In the genomic region with DNA sequence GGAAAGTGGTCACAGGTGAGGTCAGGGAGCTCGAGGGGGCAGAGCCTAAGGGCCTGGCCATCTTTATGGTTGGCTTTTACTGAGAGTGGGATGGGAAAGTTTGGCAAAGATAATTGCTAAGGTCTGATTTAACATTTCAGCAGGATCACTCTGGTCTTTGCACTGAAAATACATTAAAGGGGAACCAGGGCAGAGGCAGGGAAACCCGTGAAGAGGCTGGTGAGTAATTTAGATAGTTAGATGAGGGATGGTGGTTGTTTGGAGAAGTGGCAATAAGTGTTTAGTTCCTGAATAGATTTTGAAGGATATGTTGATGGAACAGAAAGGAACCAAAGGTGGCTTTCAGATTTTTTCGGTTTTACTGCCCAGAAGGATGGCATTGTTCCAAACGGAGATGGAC, we compare ENCODE assay signal across 23 cellular contexts. TPM values are rescaled to one million over a fixed set of nuclear protein-coding genes. Genes with fewer than 3 reads are reported as not detected.
"Had no signal": no experiment of that assay in that cellular context is flagged by ENCODE, and none has a peak within 500 bp of the region (broad histone marks: within the 10 kb centered on the region; RNA-seq: fewer than 3 reads in every experiment).

No MANE protein-coding gene starts in this region.

- H3K4me1 ChIP-seq: psoas muscle, right lobe of liver, testis, upper lobe of right lung had no signal

- H3K36me3 Mint-ChIP-seq: stimulated activated memory B cell treated with anti-CD40 and anti-IgM and Interleukin-4, amounts not matched to agents 10 μg/mL and 1 μg/mL and 100 μg/mL, for 72 hours had no signal

- H3K36me3 ChIP-seq: right lobe of liver, upper lobe of right lung had no signal

- H3K4me3 ChIP-seq: coronary artery, heart left ventricle, psoas muscle, right lobe of liver, spleen, testis, tibial nerve, upper lobe of right lung had no signal

- H3K27ac Mint-ChIP-seq: endodermal cell; naive thymus-derived CD4-positive, alpha-beta T cell; nephron progenitor cell; stimulated activated memory B cell treated with anti-CD40 and anti-IgM and Interleukin-4, amounts not matched to agents 10 μg/mL and 1 μg/mL and 100 μg/mL, for 72 hours; stimulated activated naive CD8-positive, alpha-beta T cell treated with anti-CD3 and anti-CD28 coated beads, Interleukin-15, amount 100 ng/mL, for 72 hours had no signal

- H3K4me3 Mint-ChIP-seq: endodermal cell; naive thymus-derived CD4-positive, alpha-beta T cell; nephron progenitor cell; stimulated activated memory B cell treated with anti-CD40 and anti-IgM and Interleukin-4, amounts not matched to agents 10 μg/mL and 1 μg/mL and 100 μg/mL, for 72 hours; stimulated activated naive CD8-positive, alpha-beta T cell treated with anti-CD3 and anti-CD28 coated beads, Interleukin-15, amount 100 ng/mL, for 72 hours had no signal

- H3K27me3 Mint-ChIP-seq: naive thymus-derived CD4-positive, alpha-beta T cell; stimulated activated memory B cell treated with anti-CD40 and anti-IgM and Interleukin-4, amounts not matched to agents 10 μg/mL and 1 μg/mL and 100 μg/mL, for 72 hours; stimulated activated naive CD8-positive, alpha-beta T cell treated with anti-CD3 and anti-CD28 coated beads, Interleukin-15, amount 100 ng/mL, for 72 hours had no signal

- H3K27me3 ChIP-seq: heart left ventricle, neutrophil, right lobe of liver, spleen, testis, tibial nerve, upper lobe of right lung had no signal

- DNase-seq: effector CD4-positive, alpha-beta T cell; endodermal cell; heart left ventricle; hippocampal formation; left colon; naive thymus-derived CD4-positive, alpha-beta T cell; nephron progenitor cell; psoas muscle; retina; right lobe of liver; spleen; stimulated activated CD4-positive, alpha-beta T cell treated with anti-CD3 and anti-CD28 coated beads, Interleukin-15, amount 100 ng/mL, for 24 hours; stimulated activated CD4-positive, alpha-beta T cell treated with anti-CD3 and anti-CD28 coated beads, Interleukin-1b, Interleukin-23, amount 100 ng/mL, for 48 hours; stimulated activated CD4-positive, alpha-beta T cell treated with anti-CD3 and anti-CD28 coated beads, Interleukin-4, amount 100 ng/mL, for 24 hours; stimulated activated naive CD8-positive, alpha-beta T cell treated with anti-CD3 and anti-CD28 coated beads, Interleukin-15, amount 100 ng/mL, for 72 hours; testis; upper lobe of right lung had no signal

- H3K27ac ChIP-seq: coronary artery, heart left ventricle, neutrophil, psoas muscle, right lobe of liver, spleen, testis, tibial nerve, upper lobe of right lung had no signal

- H3K9me3 Mint-ChIP-seq: endodermal cell; naive thymus-derived CD4-positive, alpha-beta T cell; nephron progenitor cell; stimulated activated memory B cell treated with anti-CD40 and anti-IgM and Interleukin-4, amounts not matched to agents 10 μg/mL and 1 μg/mL and 100 μg/mL, for 72 hours; stimulated activated naive CD8-positive, alpha-beta T cell treated with anti-CD3 and anti-CD28 coated beads, Interleukin-15, amount 100 ng/mL, for 72 hours had no signal

- ATAC-seq: esophagus mucosa; left colon; naive thymus-derived CD4-positive, alpha-beta T cell; psoas muscle; right lobe of liver; stimulated activated memory B cell treated with anti-CD40 and anti-IgM and Interleukin-4, amounts not matched to agents 10 μg/mL and 1 μg/mL and 100 μg/mL, for 72 hours; stimulated activated naive CD8-positive, alpha-beta T cell treated with anti-CD3 and anti-CD28 coated beads, Interleukin-15, amount 100 ng/mL, for 72 hours; upper lobe of right lung had no signal

- H3K4me1 Mint-ChIP-seq: nephron progenitor cell; stimulated activated memory B cell treated with anti-CD40 and anti-IgM and Interleukin-4, amounts not matched to agents 10 μg/mL and 1 μg/mL and 100 μg/mL, for 72 hours; stimulated activated naive CD8-positive, alpha-beta T cell treated with anti-CD3 and anti-CD28 coated beads, Interleukin-15, amount 100 ng/mL, for 72 hours had no signal

- H3K9me3 ChIP-seq: heart left ventricle, neutrophil, psoas muscle, right lobe of liver, spleen, testis, tibial nerve, upper lobe of right lung had no signal

RNA-seq across cellular contexts. Expression of a gene that starts 50.8 kb away (rescaled TPM):
- total RNA-seq: mononuclear cell; naive thymus-derived CD4-positive, alpha-beta T cell had no signal
